ENCODE assay signal across 38 cellular contexts in genomic region chr11:4541071-4541470, GRCh38. TPM values are rescaled to one million over a fixed set of nuclear protein-coding genes. Genes with fewer than 3 reads are reported as not detected.
"Had no signal": no experiment of that assay in that cellular context is flagged by ENCODE, and none has a peak within 500 bp of the region (broad histone marks: within the 10 kb centered on the region; RNA-seq: fewer than 3 reads in every experiment).

No MANE protein-coding gene starts in this region.

- H3K27ac ChIP-seq: KMS-11 had no signal

- H3K4me3 ChIP-seq: MG63 had no signal

- H3K27me3 ChIP-seq: MG63 had no signal

- H3K4me2 ChIP-seq: KMS-11 had no signal

- H3K9ac ChIP-seq: KMS-11 had no signal

- H3K36me3 ChIP-seq: MG63 had no signal

- DNase-seq: Karpas-422, Kasumi-1, KG1, MG63, MM.1S, MV-4-11, NCI-H1048, NCI-H1092, NCI-H1092 treated with DMSO at 0.1 percent for 48 hours, NCI-H1105, NCI-H1105 treated with DMSO at 0.1 percent for 48 hours, NCI-H1417, NCI-H1417 treated with DMSO at 0.1 percent for 48 hours, NCI-H1436, NCI-H1436 treated with DMSO at 0.1 percent for 48 hours, NCI-H146, NCI-H1694, NCI-H1694 treated with DMSO at 0.1 percent for 48 hours, NCI-H187, NCI-H187 treated with DMSO at 0.1 percent for 48 hours, NCI-H1930, NCI-H2029, NCI-H2029 treated with DMSO at 0.1 percent for 48 hours, NCI-H2081, NCI-H2081 treated with DMSO at 0.1 percent for 48 hours, NCI-H2107, NCI-H2171, NCI-H2171 treated with DMSO at 0.1 percent for 48 hours, NCI-H2227 treated with DMSO at 0.1 percent for 48 hours, NCI-H226, NCI-H345, NCI-H446, NCI-H446 treated with DMSO at 0.1 percent for 48 hours had no signal

- H3K9me3 ChIP-seq: MG63 had no signal

RNA-seq across cellular contexts. Expression of gene OR52M1, which starts 3.9 kb away (rescaled TPM):
- total RNA-seq: LHCN-M2, M059J, MCF 10A, NCI-H460 had no signal

RNA-seq across cellular contexts. Expression of gene OR52I2, which starts 40.5 kb away (rescaled TPM):
- total RNA-seq: LHCN-M2, M059J, MCF 10A, NCI-H460 had no signal

RNA-seq across cellular contexts. Expression of gene OR52I1, which starts 52.8 kb away (rescaled TPM):
- total RNA-seq: LHCN-M2, M059J, MCF 10A, NCI-H460 had no signal

RNA-seq across cellular contexts. Expression of gene OR52K1, which starts 58.6 kb away (rescaled TPM):
- total RNA-seq: LHCN-M2, M059J, MCF 10A, NCI-H460 had no signal
